In the genomic region with DNA sequence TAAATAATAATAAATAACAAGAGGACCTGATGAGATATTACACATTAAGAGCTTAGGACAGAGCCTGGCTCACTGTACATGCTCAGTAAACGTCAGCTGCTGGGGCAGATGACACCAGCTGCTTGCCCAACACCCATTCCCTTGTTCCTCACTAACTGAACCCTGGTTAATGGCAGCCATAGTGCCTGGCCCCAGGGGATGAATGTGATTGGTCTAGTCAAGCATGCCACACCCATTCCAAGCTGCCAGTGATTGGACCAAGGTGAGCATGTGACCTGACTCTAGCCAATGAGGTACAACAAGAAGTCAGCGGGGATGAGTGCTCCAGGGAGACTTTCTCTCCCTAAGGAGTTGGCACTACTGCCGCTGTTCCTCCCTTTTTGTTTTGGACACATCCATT, we compare ENCODE assay signal across 10 cellular contexts.
DNase-seq lines count a peak whose midpoint lies in the region; ATAC-seq and TF ChIP-seq lines count a peak whose summit lies in the region.
"Had no signal": no experiment of that assay in that cellular context is flagged by ENCODE, and none has a peak within 500 bp of the region (broad histone marks: within the 10 kb centered on the region; RNA-seq: fewer than 3 reads in every experiment).

No MANE protein-coding gene starts in this region.

- DNase-seq in NCI-H524 (lab: John Stamatoyannopoulos, UW) (peak; percentile 28 to 67), NCI-H524 treated with DMSO at 0.1 percent for 48 hours (lab: John Stamatoyannopoulos, UW) (no peak), HCT116 (ENCODE audit: low read depth, low spot score) (peak; percentile 42), RWPE1 (ENCODE audit: low spot score) (peak; percentile 54), iPS-NIHi11 (ENCODE audit: low spot score) (peak; percentile 38), transverse colon (no peak)
- DNase-seq in activated T-helper 2 cell treated with anti-CD3 and anti-CD28 coated beads, Interferon-gamma antibody, Interleukin-2, Interleukin-4, amounts not matched to agents 10 μg/mL and 5 μg/mL and 100 μg/mL, durations not matched to agents 14 hours and 24 hours and 36 hours (ENCODE audit: low spot score): no peak
- DNase-seq: activated naive CD4-positive, alpha-beta T cell treated with Interleukin-2 at 50 U/mL for 16 hours; thyroid gland had no signal

- H4K20me1 ChIP-seq in HCT116 (ENCODE audit: insufficient read depth): no peaks in the 10 kb centered on the region

- ATAC-seq in HCT116: peak; percentile 63
- no peak for ATAC-seq in stimulated activated memory B cell treated with anti-CD40 and anti-IgM and Interleukin-4, amounts not matched to agents 10 μg/mL and 1 μg/mL and 100 μg/mL, for 72 hours

- no peak for TF ChIP-seq CTCF in HCT116 (IDR thresholded peaks at IDR 0.05 in 2 of 3, conservative IDR thresholded peaks at IDR 0.05 in 1 of 3; ENCODE audit: borderline replicate concordance in 1 of 3, insufficient read depth in 1 of 3, low read depth in 2 of 3, low read length in 2 of 3)
- TF ChIP-seq CTCF in RWPE1 (conservative IDR thresholded peaks at IDR 0.05; ENCODE audit: low read depth): no peak
- no peak for TF ChIP-seq CTCF in transverse colon (IDR thresholded peaks at IDR 0.05)

- WGBS in transverse colon (ENCODE audit: low coverage in 1 of 2), 2 donors: 70% methylated on average over 3 of the region's 3 CpGs; no CpG with 5 or more reads in 1 of the 2 donors

- H3K27me3 ChIP-seq in HCT116 (ENCODE audit: insufficient read depth, low read length) (no peaks in the 10 kb centered on the region), transverse colon (no peaks in the 10 kb centered on the region)
- H3K27me3 ChIP-seq: thyroid gland had no signal

- RAD21 ChIA-PET in HCT116 (lab: Charles Lee; ENCODE audit: low non-redundant PET in 1 of 2, low total read pairs in 2 of 2, uncharacterized antibody in 2 of 2, unreplicated experiment in 2 of 2): no interaction called here

- H3K4me2 ChIP-seq in HCT116 (ENCODE audit: low read length): no peak overlapping the region

- TF ChIP-seq RAD21 in HCT116 (IDR thresholded peaks at IDR 0.05; ENCODE audit: low read depth): no peak

- in situ Hi-C loops in transverse colon (cut with MboI; ENCODE audit: low pct_ligation_motif_present in 1 of 4, low pct_unique_long_range_greater_than_20kb in 1 of 4, low sequenced_read_pairs in 3 of 4): no loop called here

- no peak overlapping the region for H3K4me3 Mint-ChIP-seq in stimulated activated memory B cell treated with anti-CD40 and anti-IgM and Interleukin-4, amounts not matched to agents 10 μg/mL and 1 μg/mL and 100 μg/mL, for 72 hours
- H3K4me3 Mint-ChIP-seq in activated T-helper 2 cell treated with anti-CD3 and anti-CD28 coated beads, Interferon-gamma antibody, Interleukin-2, Interleukin-4, amounts not matched to agents 10 μg/mL and 5 μg/mL and 100 μg/mL, durations not matched to agents 14 hours and 24 hours and 36 hours (ENCODE audit: low read depth): no peak overlapping the region

- H3K4me3 ChIP-seq in HCT116 (replicated peaks in 1 of 2; ENCODE audit: low read depth in 1 of 2, low read length in 2 of 2) (no peak overlapping the region), transverse colon (no peak overlapping the region)
- H3K4me3 ChIP-seq: thyroid gland had no signal

- no peaks in the 10 kb centered on the region for H3K9me2 ChIP-seq in HCT116 (ENCODE audit: insufficient read depth)

- intact Hi-C loops in HCT116 (cut with micrococcal nuclease): no loop called here
- intact Hi-C loops in activated T-helper 2 cell treated with anti-CD3 and anti-CD28 coated beads, Interferon-gamma antibody, Interleukin-2, Interleukin-4, amounts not matched to agents 10 μg/mL and 5 μg/mL and 100 μg/mL, durations not matched to agents 14 hours and 24 hours and 36 hours (cut with micrococcal nuclease): no loop called here
- intact Hi-C loops in transverse colon (cut with DNase I; ENCODE audit: low total_unique reads): no loop called here

- H2AFZ ChIP-seq in HCT116 (ENCODE audit: low read depth, low read length, poor library complexity, severe bottlenecking): no peak overlapping the region

- H3K79me2 ChIP-seq in HCT116 (ENCODE audit: insufficient read depth, low read length): no peaks in the 10 kb centered on the region

- CTCF ChIA-PET in HCT116 (lab: Charles Lee): no interaction called here
- CTCF ChIA-PET in RWPE1 (lab: Yijun Ruan, JAX): interaction anchor here (0.5 to 0.6 kb wide), 3 partner anchors 46 to 303 kb away, joined by 3 to 4 read pairs (median 4); no protein-coding TSS in a partner anchor

- H3K36me3 Mint-ChIP-seq in stimulated activated memory B cell treated with anti-CD40 and anti-IgM and Interleukin-4, amounts not matched to agents 10 μg/mL and 1 μg/mL and 100 μg/mL, for 72 hours: no peaks in the 10 kb centered on the region
- no peaks in the 10 kb centered on the region for H3K36me3 Mint-ChIP-seq in activated T-helper 2 cell treated with anti-CD3 and anti-CD28 coated beads, Interferon-gamma antibody, Interleukin-2, Interleukin-4, amounts not matched to agents 10 μg/mL and 5 μg/mL and 100 μg/mL, durations not matched to agents 14 hours and 24 hours and 36 hours (ENCODE audit: low read depth)

- H3K9me3 Mint-ChIP-seq in stimulated activated memory B cell treated with anti-CD40 and anti-IgM and Interleukin-4, amounts not matched to agents 10 μg/mL and 1 μg/mL and 100 μg/mL, for 72 hours: no peaks in the 10 kb centered on the region
- H3K9me3 Mint-ChIP-seq in activated T-helper 2 cell treated with anti-CD3 and anti-CD28 coated beads, Interferon-gamma antibody, Interleukin-2, Interleukin-4, amounts not matched to agents 10 μg/mL and 5 μg/mL and 100 μg/mL, durations not matched to agents 14 hours and 24 hours and 36 hours: no peaks in the 10 kb centered on the region

- H3K4me1 ChIP-seq in HCT116 (ENCODE audit: control insufficient read depth in 1 of 2, insufficient read depth in 2 of 2, low read length in 2 of 2) (peaks cover 9 to 33% of the 10 kb centered on the region in 2 experiments; a peak in 3 of 4 replicates), transverse colon (peaks cover 20 to 47% (median 26%) of the 10 kb centered on the region in 4 donors)

- TF ChIP-seq EP300 in transverse colon (IDR thresholded peaks at IDR 0.05; ENCODE audit: low read depth): no peak

- H3K36me3 ChIP-seq in HCT116 (ENCODE audit: control insufficient read depth in 1 of 2, insufficient read depth in 2 of 2, low read length in 2 of 2) (no peaks in the 10 kb centered on the region), transverse colon (no peaks in the 10 kb centered on the region)
- H3K36me3 ChIP-seq: thyroid gland had no signal

- no peaks in the 10 kb centered on the region for H3K9me3 ChIP-seq in HCT116 (ENCODE audit: control insufficient read depth in 1 of 2, insufficient read depth in 1 of 2, low read depth in 1 of 2, low read length in 2 of 2)
- no peaks in the 10 kb centered on the region for H3K9me3 ChIP-seq in transverse colon
- H3K9me3 ChIP-seq: thyroid gland had no signal

- POLR2A ChIA-PET in HCT116 (lab: Charles Lee): no interaction called here
- POLR2A ChIA-PET in RWPE1 (lab: Yijun Ruan, JAX; ENCODE audit: low non-redundant PET): no interaction called here

- H3K27ac ChIP-seq in HCT116 (ENCODE audit: low read depth, low read length): no peak overlapping the region
- H3K27ac ChIP-seq in RWPE1: peak overlapping the region; percentile 100
- H3K27ac ChIP-seq in transverse colon: no peak overlapping the region
- H3K27ac ChIP-seq: thyroid gland had no signal

- H3K4me1 Mint-ChIP-seq in stimulated activated memory B cell treated with anti-CD40 and anti-IgM and Interleukin-4, amounts not matched to agents 10 μg/mL and 1 μg/mL and 100 μg/mL, for 72 hours: no peaks in the 10 kb centered on the region
- no peaks in the 10 kb centered on the region for H3K4me1 Mint-ChIP-seq in activated T-helper 2 cell treated with anti-CD3 and anti-CD28 coated beads, Interferon-gamma antibody, Interleukin-2, Interleukin-4, amounts not matched to agents 10 μg/mL and 5 μg/mL and 100 μg/mL, durations not matched to agents 14 hours and 24 hours and 36 hours (ENCODE audit: low read depth)

- H3K27me3 Mint-ChIP-seq in stimulated activated memory B cell treated with anti-CD40 and anti-IgM and Interleukin-4, amounts not matched to agents 10 μg/mL and 1 μg/mL and 100 μg/mL, for 72 hours: peaks cover 31% of the 10 kb centered on the region
- peaks cover 8% of the 10 kb centered on the region for H3K27me3 Mint-ChIP-seq in activated T-helper 2 cell treated with anti-CD3 and anti-CD28 coated beads, Interferon-gamma antibody, Interleukin-2, Interleukin-4, amounts not matched to agents 10 μg/mL and 5 μg/mL and 100 μg/mL, durations not matched to agents 14 hours and 24 hours and 36 hours (ENCODE audit: low read depth)

- no TSS peak for BruUV-seq in HCT116 (replicated peaks; lab: Mats Ljungman, UMichigan)

- H3K27ac Mint-ChIP-seq in stimulated activated memory B cell treated with anti-CD40 and anti-IgM and Interleukin-4, amounts not matched to agents 10 μg/mL and 1 μg/mL and 100 μg/mL, for 72 hours: no peak overlapping the region
- no peak overlapping the region for H3K27ac Mint-ChIP-seq in activated T-helper 2 cell treated with anti-CD3 and anti-CD28 coated beads, Interferon-gamma antibody, Interleukin-2, Interleukin-4, amounts not matched to agents 10 μg/mL and 5 μg/mL and 100 μg/mL, durations not matched to agents 14 hours and 24 hours and 36 hours

- no peak for TF ChIP-seq POLR2A in HCT116 (IDR thresholded peaks at IDR 0.05; ENCODE audit: borderline replicate concordance, extremely low read depth, insufficient read depth, insufficient read length)
- TF ChIP-seq POLR2A in transverse colon (IDR thresholded peaks at IDR 0.05): no peak

- H3K9ac ChIP-seq in HCT116 (ENCODE audit: low read length): no peak overlapping the region

TF ChIP-seq in HCT116, 20 proteins besides CTCF, POLR2A, EP300 and RAD21:
- TF ChIP-seq SP1 (IDR thresholded peaks at IDR 0.05; ENCODE audit: low read depth): 0 out of 2 replicates have a peak, but pooled peaks have one; percentile 16
- TF ChIP-seq CBX3 (IDR thresholded peaks at IDR 0.05; ENCODE audit: low read depth): no peak

Comparison
In these comparisons a context has a peak if more than half of its experiments do, and no peak if none do; other contexts are left out.
1. DNase-seq: peak in NCI-H524 (2 of 2), HCT116 (single experiment), RWPE1 (single experiment) and iPS-NIHi11 (single experiment); none in NCI-H524 treated with DMSO at 0.1 percent for 48 hours (single experiment), activated T-helper 2 cell treated with anti-CD3 and anti-CD28 coated beads, Interferon-gamma antibody, Interleukin-2, Interleukin-4, amounts not matched to agents 10 μg/mL and 5 μg/mL and 100 μg/mL, durations not matched to agents 14 hours and 24 hours and 36 hours (single experiment) and transverse colon (single experiment).